8 cellular contexts compared by ENCODE assay signal in the genomic region with DNA sequence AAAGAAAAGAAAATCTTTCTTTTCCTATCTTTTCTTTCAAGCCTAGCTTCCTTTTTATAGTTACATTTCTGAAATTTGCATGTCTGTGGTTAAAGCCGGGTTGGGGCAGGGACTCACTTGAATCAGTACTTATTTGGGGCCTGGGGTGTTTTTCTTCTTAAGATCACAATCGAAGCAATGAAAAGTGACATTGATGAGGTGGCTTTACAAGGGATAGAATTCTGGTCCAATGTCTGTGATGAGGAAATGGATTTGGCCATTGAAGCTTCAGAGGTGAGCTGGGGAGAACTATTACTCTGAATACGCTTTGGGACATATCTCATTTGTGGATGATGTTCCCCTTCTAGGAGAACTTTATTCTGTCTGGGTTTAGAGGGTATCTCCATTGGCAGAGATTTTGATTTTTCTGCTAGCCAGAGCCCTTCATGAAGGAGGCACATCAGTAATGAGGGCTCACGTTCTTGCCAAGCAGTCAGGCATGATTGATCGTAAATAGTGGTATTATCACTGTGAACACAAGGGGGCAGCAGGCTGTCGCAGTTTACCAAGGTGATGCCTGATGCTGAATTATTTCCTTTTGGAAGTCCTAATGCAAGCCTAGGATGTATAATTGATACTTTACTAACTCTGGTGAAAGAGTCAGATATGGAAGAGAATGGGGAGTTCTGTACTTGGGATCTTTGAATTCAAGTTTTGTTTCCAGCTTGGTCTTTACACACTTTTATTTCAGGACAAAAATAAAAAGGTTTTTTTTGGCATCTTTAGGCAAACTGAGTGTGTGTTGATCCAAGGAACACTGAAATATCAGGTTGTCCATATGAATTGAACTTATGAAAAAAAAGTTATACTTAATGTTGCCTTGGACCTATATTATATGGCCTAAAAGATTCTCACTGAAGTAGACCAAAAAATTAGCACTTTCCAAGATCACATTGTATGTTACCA. TPM values are rescaled to one million over a fixed set of nuclear protein-coding genes. Genes with fewer than 3 reads are reported as not detected.
A peak's percentile ranks its signal among the peaks of the same experiment; 100 is the strongest.
DNase-seq lines count a peak whose midpoint lies in the region; ATAC-seq and TF ChIP-seq lines count a peak whose summit lies in the region.

No MANE protein-coding gene starts in this region.

- TF ChIP-seq CTCF in GM20000 (IDR thresholded peaks at IDR 0.05; ENCODE audit: extremely low read depth, missing control alignments) (peak; percentile 66), activated B cell treated with CpG ODN at 0.5 μM for 24 hours (IDR thresholded peaks at IDR 0.05) (peak; percentile 70)

- no peaks in the 10 kb centered on the region for H3K9me3 Mint-ChIP-seq in activated B cell treated with CpG ODN at 0.5 μM for 24 hours

- peaks cover 82% of the 10 kb centered on the region for H3K36me3 Mint-ChIP-seq in activated B cell treated with CpG ODN at 0.5 μM for 24 hours (ENCODE audit: low read depth)

- H3K4me3 Mint-ChIP-seq in activated B cell treated with CpG ODN at 0.5 μM for 24 hours = peak overlapping the region; percentile 73

- CTCF ChIA-PET in activated B cell treated with CpG ODN at 0.5 μM for 24 hours (lab: Charles Lee) = interaction anchor here (0.6 to 3.7 kb wide), 17 partner anchors 10 to 465 kb away, joined by 3 to 24 read pairs (median 4); a partner anchor contains a TSS

- H3K27ac Mint-ChIP-seq in activated B cell treated with CpG ODN at 0.5 μM for 24 hours = peak overlapping the region; percentile 90

- POLR2A ChIA-PET in activated B cell treated with CpG ODN at 0.5 μM for 24 hours (lab: Charles Lee) = interaction anchor here (0.6 to 3.9 kb wide), 9 partner anchors 10 to 449 kb away, joined by 3 to 84 read pairs (median 3); a partner anchor contains a TSS

- intact Hi-C loops in activated B cell treated with CpG ODN at 0.5 μM for 24 hours (cut with micrococcal nuclease) = loop anchor here (1.0 to 5.0 kb wide), 7 partner anchors 15 to 233 kb away; a partner anchor contains a TSS

- peaks cover 35% of the 10 kb centered on the region for H3K4me1 Mint-ChIP-seq in activated B cell treated with CpG ODN at 0.5 μM for 24 hours

- no peaks in the 10 kb centered on the region for H3K27me3 Mint-ChIP-seq in activated B cell treated with CpG ODN at 0.5 μM for 24 hours

- ATAC-seq in activated B cell treated with CpG ODN at 0.5 μM for 24 hours (ENCODE audit: low read depth) (peak; percentile 74), left lobe of liver (peak; percentile 92), GM18502 (IDR thresholded peaks at IDR 0.05; ENCODE audit: poor library complexity, unreplicated experiment) (no peak)

- DNase-seq in AG08396 (ENCODE audit: low spot score) = peak; percentile 52
- DNase-seq in GM20000 (ENCODE audit: low spot score) = peak; percentile 53
- DNase-seq in NCI-H2171 treated with DMSO at 0.1 percent for 48 hours (lab: John Stamatoyannopoulos, UW) = peak; percentile 75
- no peak for DNase-seq in activated B cell treated with CpG ODN at 0.5 μM for 24 hours
- peak; percentile 61 for DNase-seq in central memory CD4-positive, alpha-beta T cell
- no peak for DNase-seq in left lobe of liver (ENCODE audit: low spot score)
- peak; percentile 20 to 51 (median 39) for DNase-seq in stimulated activated CD4-positive, alpha-beta T cell treated with anti-CD3 and anti-CD28 coated beads, TNF-alpha, amount 100 ng/mL, for 24 hours (ENCODE audit: low read depth in 3 of 3)

RNA-seq across cellular contexts. Expression of a gene that starts 14.6 kb away (rescaled TPM):
- total RNA-seq in activated B cell treated with CpG ODN at 0.5 μM for 24 hours (361 and 365 TPM in 2 replicates), left lobe of liver (79.3 TPM)

RNA-seq across cellular contexts. Expression of a gene that starts 29.7 kb away (rescaled TPM):
- total RNA-seq in activated B cell treated with CpG ODN at 0.5 μM for 24 hours = 3.6 and 4.1 TPM in 2 replicates
- total RNA-seq in left lobe of liver = 2.2 TPM

Comparison
In these comparisons a context has a peak if more than half of its experiments do, and no peak if none do; other contexts are left out.
1. DNase-seq: peak in AG08396 (single experiment), GM20000 (single experiment), NCI-H2171 treated with DMSO at 0.1 percent for 48 hours (single experiment), central memory CD4-positive, alpha-beta T cell (single experiment) and stimulated activated CD4-positive, alpha-beta T cell treated with anti-CD3 and anti-CD28 coated beads, TNF-alpha, amount 100 ng/mL, for 24 hours (3 of 3); none in activated B cell treated with CpG ODN at 0.5 μM for 24 hours (single experiment) and left lobe of liver (single experiment).